Comparison of ENCODE assay signal across 14 cellular contexts in the genomic region with DNA sequence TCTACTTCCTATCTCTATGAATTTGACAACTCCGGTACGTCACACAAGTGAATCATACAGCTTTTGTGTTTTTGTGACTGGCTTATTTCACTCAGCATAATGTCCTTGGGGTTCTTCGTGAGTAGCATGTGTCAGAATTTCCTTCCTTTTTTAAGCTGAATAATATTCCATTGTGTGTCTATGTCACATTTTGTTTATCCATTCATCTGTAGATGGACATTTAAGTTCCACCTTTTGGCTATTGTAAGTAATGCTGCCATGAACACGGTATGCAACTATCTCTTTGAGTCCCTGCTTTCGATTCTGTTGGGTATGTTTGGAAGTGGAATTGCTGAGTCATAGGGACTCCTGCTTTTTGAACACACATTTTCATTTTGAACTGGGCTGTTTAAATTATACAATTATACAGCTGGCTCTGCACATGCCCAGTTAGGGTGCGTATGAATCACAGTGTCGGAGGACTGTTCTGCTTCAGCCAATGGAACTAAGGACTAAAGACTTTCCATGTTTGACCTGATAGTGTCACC. TPM values are rescaled to one million over a fixed set of nuclear protein-coding genes. Genes with fewer than 3 reads are reported as not detected.
DNase-seq lines count a peak whose midpoint lies in the region; ATAC-seq and TF ChIP-seq lines count a peak whose summit lies in the region.
"Had no signal": no experiment of that assay in that cellular context is flagged by ENCODE, and none has a peak within 500 bp of the region (broad histone marks: within the 10 kb centered on the region; RNA-seq: fewer than 3 reads in every experiment).

No MANE protein-coding gene starts in this region.

- no peak for TF ChIP-seq CTCF in foreskin fibroblast (IDR thresholded peaks at IDR 0.05; ENCODE audit: low read depth, low read length)

- DNase-seq in stimulated activated CD4-positive, alpha-beta T cell treated with anti-CD3 and anti-CD28 coated beads, Interleukin-15, amount 100 ng/mL, for 24 hours: peak; percentile 36
- DNase-seq in stimulated activated CD4-positive, alpha-beta T cell treated with anti-CD3 and anti-CD28 coated beads, Interleukin-4, amount 100 ng/mL, for 4 hours: no peak
- peak; percentile 32 to 38 for DNase-seq in activated T-cell treated with anti-CD3 and anti-CD28 coated beads, Interleukin-2, amount 50 U/mL, for 48 hours
- DNase-seq in foreskin fibroblast (peak; percentile 10 to 52), mesenteric fat pad (ENCODE audit: low spot score) (no peak), cerebellar nuclear complex (lab: John Stamatoyannopoulos, UW) (no peak)
- DNase-seq in NK-92 treated with Interleukin-12 subunit alpha and Interleukin-12 subunit beta, amount 100 ng/mL, for 24 hours (lab: John Stamatoyannopoulos, UW): no peak
- DNase-seq: activated CD4-positive, CD25-positive, alpha-beta regulatory T cell treated with anti-CD3 and anti-CD28 coated beads, Interleukin-2, amount 50 U/mL, for 72 hours; heart right ventricle; stimulated activated CD4-positive, alpha-beta T cell treated with anti-CD3 and anti-CD28 coated beads, Interleukin-12 subunit alpha, Interleukin-12 subunit beta, amount 100 ng/mL, for 4 hours had no signal

- H3K4me3 ChIP-seq in foreskin fibroblast (ENCODE audit: low read depth in 1 of 2, low read length in 2 of 2): no peak overlapping the region
- H3K4me3 ChIP-seq: heart right ventricle had no signal

- no peak for ATAC-seq in HG02938 (IDR thresholded peaks at IDR 0.05; ENCODE audit: unreplicated experiment)

RNA-seq across cellular contexts. Expression of a gene that starts 43.0 kb away (rescaled TPM):
- total RNA-seq in mesenteric fat pad: not detected
- total RNA-seq: cardiac septum, heart right ventricle, mononuclear cell, subcutaneous adipose tissue had no signal

Comparison
In these comparisons a context has a peak if more than half of its experiments do, and no peak if none do; other contexts are left out.
1. DNase-seq: peak in stimulated activated CD4-positive, alpha-beta T cell treated with anti-CD3 and anti-CD28 coated beads, Interleukin-15, amount 100 ng/mL, for 24 hours (single experiment), activated T-cell treated with anti-CD3 and anti-CD28 coated beads, Interleukin-2, amount 50 U/mL, for 48 hours (2 of 2) and foreskin fibroblast (2 of 2); none in stimulated activated CD4-positive, alpha-beta T cell treated with anti-CD3 and anti-CD28 coated beads, Interleukin-4, amount 100 ng/mL, for 4 hours (0 of 2), mesenteric fat pad (single experiment), NK-92 treated with Interleukin-12 subunit alpha and Interleukin-12 subunit beta, amount 100 ng/mL, for 24 hours (single experiment) and cerebellar nuclear complex (0 of 2).